ENCODE assay signal across 8 cellular contexts in the genomic region with DNA sequence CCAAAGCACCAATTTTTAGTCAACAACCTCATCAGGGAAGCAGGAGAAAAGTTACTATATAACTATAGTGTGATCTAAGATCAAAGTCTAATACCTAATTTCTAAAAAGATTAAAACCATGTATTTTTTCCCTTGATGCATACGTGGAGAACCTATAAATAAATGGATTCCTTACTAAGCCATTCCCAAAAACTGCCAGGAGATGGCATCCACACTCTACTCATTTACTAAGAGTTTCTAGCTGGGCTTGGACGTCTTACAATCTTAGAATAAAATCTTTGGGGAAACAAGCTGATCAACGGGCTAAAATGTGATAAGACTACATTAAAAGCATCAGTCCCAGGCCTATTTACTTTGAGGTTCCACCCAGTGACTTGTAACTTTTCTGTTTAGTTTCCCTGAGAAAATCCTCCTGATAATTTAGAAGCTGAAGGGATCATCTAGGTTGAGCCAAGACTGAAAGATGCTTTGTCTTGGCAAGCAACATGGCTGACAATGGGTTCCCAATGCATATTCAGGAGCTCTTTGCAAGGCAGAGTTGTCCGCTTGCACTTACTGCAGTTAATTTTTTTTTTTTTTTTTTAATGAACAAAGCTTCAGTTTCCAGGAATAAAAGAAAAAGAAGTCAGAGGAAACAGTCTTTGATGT.
DNase-seq lines count a peak whose midpoint lies in the region; ATAC-seq and TF ChIP-seq lines count a peak whose summit lies in the region.

No MANE protein-coding gene starts in this region.

- dilution Hi-C loops in IMR-90 (cut with HindIII; ENCODE audit: low sequenced_read_pairs, unreplicated experiment) = no loop called here

- peaks cover 9% of the 10 kb centered on the region; the same call in 1 of the 2 replicates for H3K9me1 ChIP-seq in IMR-90 (ENCODE audit: insufficient read depth, low read length)

- H3K27ac Mint-ChIP-seq in Caco-2 (ENCODE audit: unreplicated experiment) = no peak overlapping the region

- no peaks in the 10 kb centered on the region for H3K36me3 Mint-ChIP-seq in Caco-2 (ENCODE audit: insufficient read depth, unreplicated experiment)

- CTCF ChIA-PET in Caco-2 (lab: Charles Lee) = interaction anchor here (0.6 to 3.0 kb wide), 18 partner anchors 10 to 426 kb away, joined by 3 to 21 read pairs (median 3); partner anchors contain the start of gene MB21D2
- CTCF ChIA-PET in IMR-90 (lab: Yijun Ruan, JAX) = interaction anchor here (0.7 to 2.9 kb wide), 16 partner anchors 9 to 761 kb away, joined by 3 to 26 read pairs (median 3); no protein-coding TSS in a partner anchor
- CTCF ChIA-PET in PC-3 (lab: Charles Lee) = interaction anchor here (0.6 to 2.0 kb wide), 8 partner anchors 10 to 760 kb away, joined by 3 to 19 read pairs (median 4); no protein-coding TSS in a partner anchor

- H3K9ac ChIP-seq in IMR-90 (ENCODE audit: low read depth, low read length) (no peak overlapping the region), PC-3 (ENCODE audit: low read length) (no peak overlapping the region), fibroblast of lung (ENCODE audit: insufficient read depth, low read length) (no peak overlapping the region), parathyroid adenoma (no peak overlapping the region)

- H4K8ac ChIP-seq in IMR-90 (ENCODE audit: low read depth in 2 of 2, low read length in 2 of 2) = no peak overlapping the region

- peaks cover 30 to 39% of the 10 kb centered on the region in 2 experiments for H3K79me1 ChIP-seq in IMR-90 (ENCODE audit: low read depth in 1 of 2, low read length in 2 of 2)

- no peak overlapping the region for H3K4me3 ChIP-seq in Caco-2 (ENCODE audit: low read depth, low read length)
- H3K4me3 ChIP-seq in IMR-90 (ENCODE audit: insufficient read depth, low read depth, low read length) = no peak overlapping the region
- H3K4me3 ChIP-seq in PC-3 (ENCODE audit: low read length) = no peak overlapping the region
- H3K4me3 ChIP-seq in fibroblast of lung (replicated peaks in 1 of 4; ENCODE audit: control extremely low read depth in 1 of 4, insufficient read depth in 1 of 4, low read depth in 3 of 4, low read length in 4 of 4) = no peak overlapping the region
- H3K4me3 ChIP-seq in parathyroid adenoma (ENCODE audit: low read depth, low read length) = no peak overlapping the region

- H2BK15ac ChIP-seq in IMR-90 (ENCODE audit: low read depth, low read length) = no peak overlapping the region

- H3K9me3 ChIP-seq in Caco-2 (no peaks in the 10 kb centered on the region), IMR-90 (ENCODE audit: control insufficient read depth, insufficient read depth, low read length) (no peaks in the 10 kb centered on the region), PC-3 (ENCODE audit: low read length) (no peaks in the 10 kb centered on the region), fibroblast of lung (ENCODE audit: control insufficient read depth, insufficient read depth, low read depth, low read length) (no peaks in the 10 kb centered on the region), parathyroid adenoma (ENCODE audit: control insufficient read depth, low read length) (no peaks in the 10 kb centered on the region)

- no peak overlapping the region for H3K4ac ChIP-seq in IMR-90 (ENCODE audit: low read depth, low read length)

- TF ChIP-seq POLR2A in IMR-90 (IDR thresholded peaks at IDR 0.05; ENCODE audit: low read depth, low read length) = no peak

- H3K18ac ChIP-seq in IMR-90 (ENCODE audit: low read depth, low read length) = no peak overlapping the region

- H2AK9ac ChIP-seq in IMR-90 (replicated peaks; ENCODE audit: low read depth, low read length, poor library complexity) = no peak overlapping the region

- H3K4me1 ChIP-seq in Caco-2 (no peaks in the 10 kb centered on the region), IMR-90 (ENCODE audit: control insufficient read depth, insufficient read depth, low read length) (peaks cover 8% of the 10 kb centered on the region), PC-3 (ENCODE audit: insufficient read depth, low read length) (peaks cover 16% of the 10 kb centered on the region), fibroblast of lung (ENCODE audit: control insufficient read depth, extremely low read depth, insufficient read depth, low read length) (peaks cover 15% of the 10 kb centered on the region), parathyroid adenoma (no peaks in the 10 kb centered on the region)

- peak; percentile 77 for TF ChIP-seq RAD21 in IMR-90 (IDR thresholded peaks at IDR 0.05; ENCODE audit: low read length)

- no peak overlapping the region for H2AFZ ChIP-seq in IMR-90 (replicated peaks; ENCODE audit: low read length, poor library complexity)
- no peak overlapping the region for H2AFZ ChIP-seq in PC-3 (ENCODE audit: low read length)
- H2AFZ ChIP-seq in fibroblast of lung (ENCODE audit: low read length) = no peak overlapping the region
- no peak overlapping the region for H2AFZ ChIP-seq in parathyroid adenoma

- no peak overlapping the region for H2AK5ac ChIP-seq in IMR-90 (ENCODE audit: low read depth, low read length)

- no peak overlapping the region for H2BK20ac ChIP-seq in IMR-90 (ENCODE audit: low read depth, low read length)

- H4K20me1 ChIP-seq in IMR-90 (ENCODE audit: insufficient read depth, low read length) (peaks cover 8% of the 10 kb centered on the region; the same call in 1 of the 2 replicates), PC-3 (ENCODE audit: low read length) (peaks cover 14% of the 10 kb centered on the region; the same call in 1 of the 2 replicates), fibroblast of lung (ENCODE audit: control insufficient read depth, extremely low read depth, insufficient read depth, low read length) (no peaks in the 10 kb centered on the region)

- H3K23ac ChIP-seq in IMR-90 (ENCODE audit: low read depth, low read length) = no peak overlapping the region

- peaks cover 19% of the 10 kb centered on the region for H3K4me1 Mint-ChIP-seq in Caco-2 (ENCODE audit: low read depth, unreplicated experiment)

- WGBS in IMR-90 (ENCODE audit: extremely low coverage in 2 of 2, insufficient read length in 1 of 2), 2 experiments = no CpG with 5 or more reads among the region's 4 CpGs

- no peak overlapping the region for H3K4me3 Mint-ChIP-seq in Caco-2 (ENCODE audit: unreplicated experiment)

- H3K27ac ChIP-seq in IMR-90 (ENCODE audit: insufficient read depth, low read length) (no peak overlapping the region), PC-3 (ENCODE audit: low read length) (no peak overlapping the region), fibroblast of lung (ENCODE audit: insufficient read depth, low read length) (no peak overlapping the region), parathyroid adenoma (no peak overlapping the region)

- H3K9me2 ChIP-seq in PC-3 (replicated peaks; ENCODE audit: low read length) = no peaks in the 10 kb centered on the region

- ATAC-seq in IMR-90 (ENCODE audit: low read depth) (peak; percentile 85), PC-3 (peak; percentile 45), HG02678 (IDR thresholded peaks at IDR 0.05; ENCODE audit: unreplicated experiment) (no peak), HG03571 (IDR thresholded peaks at IDR 0.05; ENCODE audit: unreplicated experiment) (no peak), HG03521 (IDR thresholded peaks at IDR 0.05; ENCODE audit: unreplicated experiment) (no peak)

- H4K5ac ChIP-seq in IMR-90 (ENCODE audit: low read depth, low read length) = no peak overlapping the region

- H3K27me3 ChIP-seq in Caco-2 (replicated peaks; ENCODE audit: control insufficient read depth, insufficient read depth, low read length) = no peaks in the 10 kb centered on the region
- no peaks in the 10 kb centered on the region for H3K27me3 ChIP-seq in IMR-90 (ENCODE audit: control insufficient read depth, insufficient read depth, low read length)
- H3K27me3 ChIP-seq in PC-3 (ENCODE audit: low read length) = no peaks in the 10 kb centered on the region
- no peaks in the 10 kb centered on the region for H3K27me3 ChIP-seq in fibroblast of lung (ENCODE audit: control insufficient read depth, insufficient read depth, low read length)
- no peaks in the 10 kb centered on the region for H3K27me3 ChIP-seq in parathyroid adenoma (ENCODE audit: control insufficient read depth, insufficient read depth, low read length)

- H2BK120ac ChIP-seq in IMR-90 (ENCODE audit: low read depth, low read length) = no peak overlapping the region

- peak in 1 of 2 experiments; percentile 50 for DNase-seq in Caco-2
- peak; percentile 70 for DNase-seq in IMR-90
- peak; percentile 84 for DNase-seq in PC-3
- peak; percentile 52 to 80 for DNase-seq in fibroblast of lung (ENCODE audit: low read depth in 2 of 2)

- H3K36me3 ChIP-seq in Caco-2 (ENCODE audit: control insufficient read depth, insufficient read depth, low read length) (no peaks in the 10 kb centered on the region), IMR-90 (ENCODE audit: control insufficient read depth, insufficient read depth, low read length) (no peaks in the 10 kb centered on the region), PC-3 (ENCODE audit: low read depth, low read length) (no peaks in the 10 kb centered on the region; the same call in 1 of the 2 replicates), fibroblast of lung (ENCODE audit: control insufficient read depth, insufficient read depth, low read length) (no peaks in the 10 kb centered on the region), parathyroid adenoma (ENCODE audit: control insufficient read depth, insufficient read depth, low read length) (no peaks in the 10 kb centered on the region)

- intact Hi-C loops in Caco-2 (cut with micrococcal nuclease; ENCODE audit: unreplicated experiment) (loop anchor here (1.0 to 10.0 kb wide), 3 partner anchors 228 to 652 kb away; no protein-coding TSS in a partner anchor), IMR-90 (cut with micrococcal nuclease) (loop anchor here (1.0 to 5.0 kb wide), 4 partner anchors 228 to 759 kb away; partner anchors contain the start of gene PLAAT1), PC-3 (cut with micrococcal nuclease) (loop anchor here (1.0 to 10.0 kb wide), 4 partner anchors 228 to 759 kb away; no protein-coding TSS in a partner anchor)

- no peak overlapping the region for H3K14ac ChIP-seq in IMR-90 (replicated peaks; ENCODE audit: low read depth, low read length)

- no peaks in the 10 kb centered on the region for H3K27me3 Mint-ChIP-seq in Caco-2 (ENCODE audit: insufficient read depth, unreplicated experiment)

- POLR2A ChIA-PET in Caco-2 (lab: Charles Lee) = interaction anchor here (0.6 kb wide), 1 partner anchor 105 kb away, joined by 5 read pairs; no protein-coding TSS in a partner anchor
- POLR2A ChIA-PET in IMR-90 (lab: Charles Lee; ENCODE audit: unreplicated experiment) = interaction anchor here (0.6 kb wide), 1 partner anchor 102 kb away, joined by 6 read pairs; no protein-coding TSS in a partner anchor
- POLR2A ChIA-PET in PC-3 (lab: Charles Lee; ENCODE audit: unreplicated experiment) = no interaction called here

- TF ChIP-seq CTCF in Caco-2 (IDR thresholded peaks at IDR 0.05; ENCODE audit: insufficient read depth in 1 of 2, low read depth in 1 of 2, low read length in 1 of 2, severe bottlenecking in 1 of 2, unreplicated experiment in 1 of 2) = peak; percentile 44 to 53
- TF ChIP-seq CTCF in IMR-90 (conservative IDR thresholded peaks at IDR 0.05; ENCODE audit: low read depth, low read length) = peak; percentile 78
- TF ChIP-seq CTCF in PC-3 (conservative IDR thresholded peaks at IDR 0.05; ENCODE audit: low read depth, low read length) = peak; percentile 81
- TF ChIP-seq CTCF in fibroblast of lung (conservative IDR thresholded peaks at IDR 0.05 in 1 of 2, IDR thresholded peaks at IDR 0.05 in 1 of 2; ENCODE audit: low read depth in 1 of 2, low read length in 2 of 2) = peak; percentile 71 to 74
- peak; percentile 64 for TF ChIP-seq CTCF in parathyroid adenoma (IDR thresholded peaks at IDR 0.05)

- no peak overlapping the region for H2BK5ac ChIP-seq in IMR-90 (ENCODE audit: low read depth, low read length, poor library complexity, severe bottlenecking)

- H3K79me2 ChIP-seq in PC-3 (ENCODE audit: low read length) (peaks cover 90% of the 10 kb centered on the region), fibroblast of lung (ENCODE audit: control insufficient read depth, insufficient read depth, low read length) (peaks cover 12% of the 10 kb centered on the region), parathyroid adenoma (peaks cover 13% of the 10 kb centered on the region)

- in situ Hi-C loops in IMR-90 (cut with MboI; ENCODE audit: low sequenced_read_pairs) = loop anchor here (5.0 to 10.0 kb wide), 2 partner anchors 652 to 759 kb away; no protein-coding TSS in a partner anchor

- no peaks in the 10 kb centered on the region for H3K9me3 Mint-ChIP-seq in Caco-2 (ENCODE audit: unreplicated experiment)

- no peaks in the 10 kb centered on the region for H3F3A ChIP-seq in PC-3 (ENCODE audit: low read length, unreplicated experiment)

- no peak overlapping the region for H4K91ac ChIP-seq in IMR-90 (ENCODE audit: insufficient read depth, low read depth, low read length)

- H3K56ac ChIP-seq in IMR-90 (ENCODE audit: extremely low read depth, insufficient read depth, low read length) = no peak overlapping the region

- no TSS peak for BruUV-seq in Caco-2 (replicated peaks; lab: Mats Ljungman, UMichigan)
- BruUV-seq in IMR-90 (replicated peaks; lab: Mats Ljungman, UMichigan) = no TSS peak
- no TSS peak for BruUV-seq in PC-3 (replicated peaks; lab: Mats Ljungman, UMichigan)

- H3K4me2 ChIP-seq in IMR-90 (ENCODE audit: low read depth, low read length) = no peak overlapping the region
- H3K4me2 ChIP-seq in PC-3 (ENCODE audit: low read length) = no peak overlapping the region
- H3K4me2 ChIP-seq in fibroblast of lung (ENCODE audit: extremely low read depth, insufficient read depth, low read length) = no peak overlapping the region
- no peak overlapping the region for H3K4me2 ChIP-seq in parathyroid adenoma (ENCODE audit: low read length)

Comparison
In these comparisons a context has a peak if more than half of its experiments do, and no peak if none do; other contexts are left out.
1. ATAC-seq: peak in IMR-90 (single experiment) and PC-3 (single experiment); none in HG02678 (single experiment), HG03571 (single experiment) and HG03521 (single experiment).
2. Peak in every context shown above with its lines, with median percentiles within 50 percentile points of each other: CTCF ChIP-seq.